ENCODE assay signal across 17 cellular contexts in genomic region chr4:146371812-146372211, GRCh38.
"Had no signal": no experiment of that assay in that cellular context is flagged by ENCODE, and none has a peak within 500 bp of the region (broad histone marks: within the 10 kb centered on the region; RNA-seq: fewer than 3 reads in every experiment).

No MANE protein-coding gene starts in this region.

- H3K4me1 ChIP-seq: breast epithelium, transverse colon had no signal

- H3K4me3 ChIP-seq: adrenal gland, breast epithelium, gastrocnemius medialis, transverse colon had no signal

- DNase-seq: activated CD4-positive, alpha-beta T cell treated with anti-CD3 and anti-CD28 coated beads for 36 hours; activated CD4-positive, alpha-beta T cell treated with anti-CD3 and anti-CD28 coated beads, Interleukin-2, amount 50 U/mL, for 48 hours; activated CD8-positive, alpha-beta memory T cell treated with anti-CD3 and anti-CD28 coated beads, Interleukin-2, amount 50 U/mL, for 48 hours; activated naive CD4-positive, alpha-beta T cell; activated T-cell treated with anti-CD3 and anti-CD28 coated beads, Interleukin-2, amount 50 U/mL, for 4 hours; adrenal gland; gastrocnemius medialis; hypothalamus; left colon; stimulated activated CD4-positive, alpha-beta T cell treated with anti-CD3 and anti-CD28 coated beads, Interleukin-2, amount 100 ng/mL, for 48 hours; stimulated activated CD8-positive, alpha-beta memory T cell treated with anti-CD3 and anti-CD28 coated beads, Interleukin-4, amount 100 ng/mL, for 48 hours; stimulated activated naive B cell treated with anti-CD40 and anti-IgM and Interleukin-4, amounts not matched to agents 10 μg/mL and 1 μg/mL and 100 μg/mL, for 72 hours; T-helper 9 cell; transverse colon had no signal

- ATAC-seq: activated CD4-positive, alpha-beta T cell treated with anti-CD3 and anti-CD28 coated beads for 36 hours; activated T-cell treated with anti-CD3 and anti-CD28 coated beads, Interleukin-2, amount 50 U/mL, for 4 hours; gastrocnemius medialis; left colon; natural killer cell treated with Interleukin-12 subunit alpha and Interleukin-12 subunit beta and Interleukin-15 and Interleukin-18, amount 100 ng/mL, for 72 hours; stimulated activated naive B cell treated with anti-CD40 and anti-IgM and Interleukin-4, amounts not matched to agents 10 μg/mL and 1 μg/mL and 100 μg/mL, for 72 hours; WTC11 had no signal

- H3K27ac ChIP-seq: adrenal gland, breast epithelium, gastrocnemius medialis, transverse colon had no signal

- H3K27me3 ChIP-seq: adrenal gland, breast epithelium, gastrocnemius medialis, transverse colon had no signal

- H3K36me3 ChIP-seq: adrenal gland, breast epithelium, gastrocnemius medialis, transverse colon had no signal
